Comparison of ENCODE assay signal across 23 cellular contexts in genomic region chr21:31193761-31194160, GRCh38.
"Had no signal": no experiment of that assay in that cellular context is flagged by ENCODE, and none has a peak within 500 bp of the region (broad histone marks: within the 10 kb centered on the region; RNA-seq: fewer than 3 reads in every experiment).

No MANE protein-coding gene starts in this region.

- H3K4me1 ChIP-seq: colonic mucosa had no signal

- H3K27ac ChIP-seq: colonic mucosa, dorsolateral prefrontal cortex, neutrophil, pancreas, tibial nerve had no signal

- H3K27me3 ChIP-seq: colonic mucosa, dorsolateral prefrontal cortex, neutrophil, tibial nerve had no signal

- FAIRE-seq: bronchial epithelial cell, endothelial cell of umbilical vein, pancreas, TTC549 had no signal

- H3K9me3 ChIP-seq: colonic mucosa, neutrophil, pancreas, tibial nerve had no signal

- DNase-seq: activated CD8-positive, alpha-beta memory T cell treated with anti-CD3 and anti-CD28 coated beads for 24 hours; activated CD8-positive, alpha-beta memory T cell treated with anti-CD3 and anti-CD28 coated beads, Interleukin-2, amount 50 U/mL, for 48 hours; activated gamma-delta T cell treated with Interleukin-2 at 50 U/mL for 16 hours; activated naive CD8-positive, alpha-beta T cell treated with anti-CD3 and anti-CD28 coated beads, Interleukin-2, amount 10 ng/mL, durations not matched to agents 7 days and 5 days; amygdala; colonic mucosa; dorsolateral prefrontal cortex; effector memory CD8-positive, alpha-beta T cell; foreskin melanocyte; hypothalamus; islet precursor cell; left cardiac atrium; midbrain; natural killer cell; pancreas; right cardiac atrium; stimulated activated CD4-positive, alpha-beta T cell treated with anti-CD3 and anti-CD28 coated beads, Interleukin-12 subunit alpha, Interleukin-12 subunit beta, amount 100 ng/mL, for 4 hours; stimulated activated naive CD8-positive, alpha-beta T cell treated with anti-CD3 and anti-CD28 coated beads, Interleukin-15, amount 100 ng/mL, for 72 hours had no signal

- H3K36me3 ChIP-seq: colonic mucosa, neutrophil, pancreas, tibial nerve had no signal

- H3K4me3 ChIP-seq: colonic mucosa, dorsolateral prefrontal cortex, pancreas, tibial nerve had no signal

- ATAC-seq: effector memory CD8-positive, alpha-beta T cell; left cardiac atrium; natural killer cell; pancreas; right cardiac atrium; stimulated activated naive CD8-positive, alpha-beta T cell treated with anti-CD3 and anti-CD28 coated beads, Interleukin-15, amount 100 ng/mL, for 72 hours had no signal
